ENCODE assay signal across 9 cellular contexts in genomic region chr11:112584674-112585073, GRCh38.
A peak's percentile ranks its signal among the peaks of the same experiment; 100 is the strongest.
DNase-seq lines count a peak whose midpoint lies in the region; ATAC-seq and TF ChIP-seq lines count a peak whose summit lies in the region.
"Had no signal": no experiment of that assay in that cellular context is flagged by ENCODE, and none has a peak within 500 bp of the region (broad histone marks: within the 10 kb centered on the region; RNA-seq: fewer than 3 reads in every experiment).

No MANE protein-coding gene starts in this region.

- H3K9me3 Mint-ChIP-seq in glutamatergic neuron (ENCODE audit: unreplicated experiment), result peaks cover 3% of the 10 kb centered on the region

- no peak overlapping the region for H3K4me3 Mint-ChIP-seq in glutamatergic neuron (ENCODE audit: unreplicated experiment)

- peak; percentile 43 for TF ChIP-seq CTCF in GM12873 (IDR thresholded peaks at IDR 0.05; ENCODE audit: insufficient read depth, low read depth, low read length, missing control alignments)
- TF ChIP-seq CTCF in OCI-LY3 (IDR thresholded peaks at IDR 0.05; ENCODE audit: low read depth, low read length), result peak; percentile 33; the same call in 1 of the 2 replicates
- peak; percentile 28 for TF ChIP-seq CTCF in glutamatergic neuron (IDR thresholded peaks at IDR 0.05; ENCODE audit: partially characterized antibody, unreplicated experiment)
- TF ChIP-seq CTCF in left lung (IDR thresholded peaks at IDR 0.05), result no peak

- peaks cover 6% of the 10 kb centered on the region for H3K27me3 Mint-ChIP-seq in glutamatergic neuron (ENCODE audit: unreplicated experiment)

- no peak overlapping the region for H3K4me2 ChIP-seq in OCI-LY3 (ENCODE audit: low read length)

- H3K4me3 ChIP-seq in OCI-LY3 (ENCODE audit: low read length) (no peak overlapping the region), left lung (no peak overlapping the region)

- H3K27ac ChIP-seq in OCI-LY3 (ENCODE audit: low read length) (no peak overlapping the region), left lung (no peak overlapping the region)

- no peak overlapping the region for H3K9ac ChIP-seq in OCI-LY3 (ENCODE audit: low read length)

- H3K4me1 ChIP-seq in OCI-LY3 (ENCODE audit: low read length) (peaks cover 14% of the 10 kb centered on the region), left lung (no peaks in the 10 kb centered on the region)

- no peaks in the 10 kb centered on the region for H3K36me3 Mint-ChIP-seq in glutamatergic neuron (ENCODE audit: unreplicated experiment)

- no peaks in the 10 kb centered on the region for H3K79me2 ChIP-seq in OCI-LY3 (ENCODE audit: low read length)

- H3K36me3 ChIP-seq in OCI-LY3 (replicated peaks; ENCODE audit: low read depth, low read length), result no peaks in the 10 kb centered on the region
- H3K36me3 ChIP-seq in left lung, result no peaks in the 10 kb centered on the region

- no peak overlapping the region for H3K27ac Mint-ChIP-seq in glutamatergic neuron (ENCODE audit: unreplicated experiment)

- peaks cover 10% of the 10 kb centered on the region for H3K4me1 Mint-ChIP-seq in glutamatergic neuron (ENCODE audit: low read depth, unreplicated experiment)

- DNase-seq in COLO668 (lab: John Stamatoyannopoulos, UW; ENCODE audit: unreplicated experiment) (peak; percentile 12), glutamatergic neuron (no peak), left lung (no peak)
- no peak for DNase-seq in activated CD8-positive, alpha-beta memory T cell treated with anti-CD3 and anti-CD28 coated beads, Interleukin-2, amount 50 U/mL, for 48 hours
- DNase-seq: cerebellar nuclear complex had no signal

- intact Hi-C loops in left lung (cut with DNase I), result loop anchor here (5.0 to 10.0 kb wide), 2 partner anchors 700 to 703 kb away; no protein-coding TSS in a partner anchor

- H2AFZ ChIP-seq in OCI-LY3 (ENCODE audit: low read depth, low read length), result no peak overlapping the region

- ATAC-seq in GM21447 (IDR thresholded peaks at IDR 0.05; ENCODE audit: unreplicated experiment) (no peak), left lung (no peak), HG02571 (IDR thresholded peaks at IDR 0.05; ENCODE audit: unreplicated experiment) (no peak)

- peaks cover 57% of the 10 kb centered on the region for H3K27me3 ChIP-seq in OCI-LY3 (ENCODE audit: low read depth, low read length)
- no peaks in the 10 kb centered on the region for H3K27me3 ChIP-seq in left lung

- H4K20me1 ChIP-seq in OCI-LY3 (ENCODE audit: insufficient read depth, low read length), result no peaks in the 10 kb centered on the region

- H3K9me3 ChIP-seq in OCI-LY3 (ENCODE audit: insufficient read depth, low read length), result no peaks in the 10 kb centered on the region
- H3K9me3 ChIP-seq in left lung, result no peaks in the 10 kb centered on the region

Comparison
In these comparisons a context has a peak if more than half of its experiments do, and no peak if none do; other contexts are left out.
1. CTCF ChIP-seq: peak in GM12873 (single experiment), OCI-LY3 (single experiment) and glutamatergic neuron (single experiment); none in left lung (0 of 2).